27 cellular contexts compared by ENCODE assay signal in genomic region chr22:27493797-27494196, GRCh38.
"Had no signal": no experiment of that assay in that cellular context is flagged by ENCODE, and none has a peak within 500 bp of the region (broad histone marks: within the 10 kb centered on the region; RNA-seq: fewer than 3 reads in every experiment).

No MANE protein-coding gene starts in this region.

- H3K27me3 ChIP-seq: colonic mucosa, esophagus muscularis mucosa, foreskin keratinocyte, hepatocyte, pancreas, tibial nerve, upper lobe of left lung had no signal

- H3K27me3 Mint-ChIP-seq: dendritic cell treated with granulocyte-macrophage colony-stimulating factor and Interleukin-4, amounts not matched to agents 40 ng/mL and 50 ng/mL, for 4 days; stimulated activated memory B cell treated with anti-CD40 and anti-IgM and Interleukin-4, amounts not matched to agents 10 μg/mL and 1 μg/mL and 100 μg/mL, for 72 hours; stimulated activated naive CD8-positive, alpha-beta T cell treated with anti-CD3 and anti-CD28 coated beads, Interleukin-15, Interleukin-2, amounts not matched to agents 100 ng/mL and 50 ng/mL, for 24 hours had no signal

- H2AFZ ChIP-seq: hepatocyte had no signal

- H3K36me3 Mint-ChIP-seq: mesothelial cell of epicardium; natural killer cell treated with Interleukin-12 subunit alpha and Interleukin-12 subunit beta and Interleukin-15 and Interleukin-18, amount 100 ng/mL, for 72 hours; stimulated activated memory B cell treated with anti-CD40 and anti-IgM and Interleukin-4, amounts not matched to agents 10 μg/mL and 1 μg/mL and 100 μg/mL, for 72 hours had no signal

- H3K79me2 ChIP-seq: hepatocyte had no signal

- H3K4me1 Mint-ChIP-seq: naive B cell; stimulated activated memory B cell treated with anti-CD40 and anti-IgM and Interleukin-4, amounts not matched to agents 10 μg/mL and 1 μg/mL and 100 μg/mL, for 72 hours had no signal

- H3K4me2 ChIP-seq: hepatocyte, smooth muscle cell had no signal

- H3K9me3 ChIP-seq: colonic mucosa, mucosa of descending colon, pancreas, thoracic aorta had no signal

- H3K4me3 Mint-ChIP-seq: dendritic cell treated with granulocyte-macrophage colony-stimulating factor and Interleukin-4, amounts not matched to agents 40 ng/mL and 50 ng/mL, for 4 days; mesothelial cell of epicardium; naive B cell; natural killer cell treated with Interleukin-12 subunit alpha and Interleukin-12 subunit beta and Interleukin-15 and Interleukin-18, amount 100 ng/mL, for 72 hours; stimulated activated memory B cell treated with anti-CD40 and anti-IgM and Interleukin-4, amounts not matched to agents 10 μg/mL and 1 μg/mL and 100 μg/mL, for 72 hours; stimulated activated naive CD8-positive, alpha-beta T cell treated with anti-CD3 and anti-CD28 coated beads, Interleukin-15, Interleukin-2, amounts not matched to agents 100 ng/mL and 50 ng/mL, for 24 hours had no signal

- FAIRE-seq: endothelial cell of umbilical vein, islet of Langerhans, pancreas had no signal

- H3K4me1 ChIP-seq: left lung had no signal

- H3K27ac Mint-ChIP-seq: dendritic cell treated with granulocyte-macrophage colony-stimulating factor and Interleukin-4, amounts not matched to agents 40 ng/mL and 50 ng/mL, for 4 days; mesothelial cell of epicardium; naive B cell; natural killer cell treated with Interleukin-12 subunit alpha and Interleukin-12 subunit beta and Interleukin-15 and Interleukin-18, amount 100 ng/mL, for 72 hours; stimulated activated memory B cell treated with anti-CD40 and anti-IgM and Interleukin-4, amounts not matched to agents 10 μg/mL and 1 μg/mL and 100 μg/mL, for 72 hours; stimulated activated naive CD8-positive, alpha-beta T cell treated with anti-CD3 and anti-CD28 coated beads, Interleukin-15, Interleukin-2, amounts not matched to agents 100 ng/mL and 50 ng/mL, for 24 hours had no signal

- H3K4me3 ChIP-seq: colonic mucosa, esophagus muscularis mucosa, gastroesophageal sphincter, heart left ventricle, hepatocyte, left lung, mucosa of descending colon, pancreas, smooth muscle cell, thoracic aorta, tibial nerve, upper lobe of left lung had no signal

- DNase-seq: colonic mucosa; effector CD8-positive, alpha-beta T cell; foreskin keratinocyte; heart left ventricle; left cardiac atrium; left lung; mesenchymal stem cell; mucosa of descending colon; naive B cell; pancreas; retina; stimulated activated CD4-positive, alpha-beta T cell treated with anti-CD3 and anti-CD28 coated beads, Interleukin-4, amount 100 ng/mL, for 4 hours; upper lobe of left lung had no signal

- H3K27ac ChIP-seq: colonic mucosa, esophagus muscularis mucosa, foreskin keratinocyte, gastroesophageal sphincter, heart left ventricle, hepatocyte, left lung, pancreas, thoracic aorta, tibial nerve, upper lobe of left lung had no signal

- H3K36me3 ChIP-seq: colonic mucosa, esophagus muscularis mucosa, gastroesophageal sphincter, heart left ventricle, left lung, pancreas, thoracic aorta, tibial nerve, upper lobe of left lung had no signal

- ATAC-seq: foreskin keratinocyte; gastroesophageal sphincter; heart left ventricle; left cardiac atrium; left lung; mucosa of descending colon; natural killer cell treated with Interleukin-12 subunit alpha and Interleukin-12 subunit beta and Interleukin-15 and Interleukin-18, amount 100 ng/mL, for 72 hours; pancreas; sciatic nerve; stimulated activated memory B cell treated with anti-CD40 and anti-IgM and Interleukin-4, amounts not matched to agents 10 μg/mL and 1 μg/mL and 100 μg/mL, for 72 hours had no signal
